1 cellular context compared by ENCODE assay signal in genomic region chr19:47183579-47183978, GRCh38.
TF ChIP-seq lines count a peak whose summit lies in the region.

No MANE protein-coding gene starts in this region.

TF ChIP-seq in IMR-90, 13 proteins besides CTCF, POLR2A, EP300 and RAD21 (continued from another document):
- TF ChIP-seq USF2 (IDR thresholded peaks at IDR 0.05; ENCODE audit: low read depth, low read length) (no peak), SMC3 (IDR thresholded peaks at IDR 0.05; ENCODE audit: low read depth, low read length) (no peak), FOS (IDR thresholded peaks at IDR 0.05; ENCODE audit: low read depth, low read length) (no peak), MXI1 (IDR thresholded peaks at IDR 0.05; ENCODE audit: borderline replicate concordance, low read depth, low read length) (no peak), MAZ (IDR thresholded peaks at IDR 0.05; ENCODE audit: borderline replicate concordance, low read depth, low read length) (no peak), CEBPB (IDR thresholded peaks at IDR 0.05; ENCODE audit: low read depth, low read length) (no peak), ELK1 (IDR thresholded peaks at IDR 0.05; ENCODE audit: borderline replicate concordance, low read depth, low read length) (no peak), BHLHE40 (IDR thresholded peaks at IDR 0.05; ENCODE audit: low read depth, low read length) (no peak), MAFK (IDR thresholded peaks at IDR 0.05; ENCODE audit: low read depth, low read length) (no peak)
